Comparison of ENCODE assay signal across 21 cellular contexts in genomic region chr5:143308726-143309125, GRCh38.
DNase-seq lines count a peak whose midpoint lies in the region; ATAC-seq and TF ChIP-seq lines count a peak whose summit lies in the region.
"Had no signal": no experiment of that assay in that cellular context is flagged by ENCODE, and none has a peak within 500 bp of the region (broad histone marks: within the 10 kb centered on the region; RNA-seq: fewer than 3 reads in every experiment).

No MANE protein-coding gene starts in this region.

- no peak for ATAC-seq in activated naive CD4-positive, alpha-beta T cell treated with anti-CD3 and anti-CD28 coated beads, Interleukin-2, amount 50 U/mL, for 72 hours
- ATAC-seq in gastroesophageal sphincter (no peak), esophagus mucosa (no peak)
- ATAC-seq in stimulated activated naive CD8-positive, alpha-beta T cell treated with anti-CD3 and anti-CD28 coated beads, Interleukin-15, Interleukin-2, amounts not matched to agents 100 U/mL and 50 U/mL, for 24 hours: no peak
- ATAC-seq: right cardiac atrium, T-helper 17 cell had no signal

- no peaks in the 10 kb centered on the region for H4K20me1 ChIP-seq in neural progenitor cell (ENCODE audit: low read depth)

- H3K9me3 ChIP-seq in gastroesophageal sphincter (peaks cover 0 to 6% (median 0%) of the 10 kb centered on the region in 3 donors), neural progenitor cell (ENCODE audit: low read depth) (no peaks in the 10 kb centered on the region)
- H3K9me3 ChIP-seq: SJCRH30, transverse colon had no signal

- no peak for TF ChIP-seq POLR2A in gastroesophageal sphincter (IDR thresholded peaks at IDR 0.05)

- 60 to 67% methylated on average over 2 of the region's 2 CpGs for WGBS in gastroesophageal sphincter (ENCODE audit: low coverage in 1 of 2), 2 donors

- no peak overlapping the region for H3K4me2 ChIP-seq in neural progenitor cell
- H3K4me2 ChIP-seq: BLaER1 treated with 17β-estradiol and CSF1 and Interleukin-3, amounts not matched to agents 10 nM and 100 nM; PC-9 had no signal

- CTCF ChIA-PET in activated naive CD4-positive, alpha-beta T cell treated with anti-CD3 and anti-CD28 coated beads for 36 hours (lab: Charles Lee): no interaction called here

- H3K27me3 ChIP-seq in gastroesophageal sphincter (no peaks in the 10 kb centered on the region), neural progenitor cell (no peaks in the 10 kb centered on the region)
- H3K27me3 ChIP-seq: BLaER1 treated with 17β-estradiol and CSF1 and Interleukin-3, amounts not matched to agents 10 nM and 100 nM; SJCRH30; transverse colon had no signal

- H3K9me3 Mint-ChIP-seq in activated naive CD4-positive, alpha-beta T cell treated with anti-CD3 and anti-CD28 coated beads for 36 hours: peaks cover 8% of the 10 kb centered on the region
- H3K9me3 Mint-ChIP-seq in activated naive CD4-positive, alpha-beta T cell treated with anti-CD3 and anti-CD28 coated beads, Interleukin-2, amount 50 U/mL, for 72 hours: peaks cover 0 to 4% of the 10 kb centered on the region in 2 donors
- H3K9me3 Mint-ChIP-seq in neural progenitor cell: no peaks in the 10 kb centered on the region

- no peak for DNase-seq in activated naive CD4-positive, alpha-beta T cell treated with anti-CD3 and anti-CD28 coated beads for 36 hours
- no peak for DNase-seq in activated naive CD4-positive, alpha-beta T cell treated with anti-CD3 and anti-CD28 coated beads, Interleukin-2, amount 50 U/mL, for 72 hours (ENCODE audit: low spot score in 2 of 2)
- DNase-seq in amniotic epithelial cell (ENCODE audit: low read depth) (peak; percentile 48), NCI-H526 treated with DMSO at 0.1 percent for 48 hours (lab: John Stamatoyannopoulos, UW) (no peak), neural progenitor cell (ENCODE audit: low spot score) (no peak)
- no peak for DNase-seq in stimulated activated naive CD8-positive, alpha-beta T cell treated with anti-CD3 and anti-CD28 coated beads, Interleukin-15, Interleukin-2, amounts not matched to agents 100 U/mL and 50 U/mL, for 24 hours
- DNase-seq: activated naive CD8-positive, alpha-beta T cell treated with anti-CD3 and anti-CD28 coated beads for 36 hours; head of caudate nucleus; NCI-H1694 treated with DMSO at 0.1 percent for 48 hours; NCI-H2227 treated with DMSO at 0.1 percent for 48 hours; nucleus accumbens; PC-9; right cardiac atrium; SJCRH30; stimulated activated naive CD4-positive, alpha-beta T cell; T-helper 17 cell; transverse colon had no signal

- peak overlapping the region; percentile 55 to 67 (median 58) for H3K27ac ChIP-seq in gastroesophageal sphincter
- H3K27ac ChIP-seq in neural progenitor cell: no peak overlapping the region
- H3K27ac ChIP-seq: 22Rv1; BLaER1 treated with 17β-estradiol and CSF1 and Interleukin-3, amounts not matched to agents 10 nM and 100 nM; PC-9; SJCRH30; transverse colon had no signal

- H3K4me1 ChIP-seq in gastroesophageal sphincter (peaks cover 6 to 45% (median 7%) of the 10 kb centered on the region in 3 donors), neural progenitor cell (no peaks in the 10 kb centered on the region)
- H3K4me1 ChIP-seq: SJCRH30 had no signal

- H3K4me3 ChIP-seq in gastroesophageal sphincter: no peak overlapping the region
- no peak overlapping the region for H3K4me3 ChIP-seq in neural progenitor cell
- H3K4me3 ChIP-seq: BLaER1 treated with 17β-estradiol and CSF1 and Interleukin-3, amounts not matched to agents 10 nM and 100 nM; PC-9; SJCRH30; transverse colon had no signal

- peaks cover 36% of the 10 kb centered on the region for H3K4me1 Mint-ChIP-seq in activated naive CD4-positive, alpha-beta T cell treated with anti-CD3 and anti-CD28 coated beads for 36 hours (ENCODE audit: low read depth)
- no peaks in the 10 kb centered on the region for H3K4me1 Mint-ChIP-seq in neural progenitor cell

- H2AFZ ChIP-seq in neural progenitor cell (replicated peaks): no peak overlapping the region
- H2AFZ ChIP-seq: PC-9 had no signal

- TF ChIP-seq EP300 in gastroesophageal sphincter (IDR thresholded peaks at IDR 0.05): no peak

- H3F3A ChIP-seq in neural progenitor cell (ENCODE audit: low read depth): no peaks in the 10 kb centered on the region

- H3K9ac ChIP-seq in neural progenitor cell: no peak overlapping the region
- H3K9ac ChIP-seq: BLaER1 treated with 17β-estradiol and CSF1 and Interleukin-3, amounts not matched to agents 10 nM and 100 nM had no signal

- no peaks in the 10 kb centered on the region for H3K27me3 Mint-ChIP-seq in activated naive CD4-positive, alpha-beta T cell treated with anti-CD3 and anti-CD28 coated beads for 36 hours (ENCODE audit: low read depth)
- no peaks in the 10 kb centered on the region for H3K27me3 Mint-ChIP-seq in neural progenitor cell (ENCODE audit: insufficient read depth, low read depth)
- H3K27me3 Mint-ChIP-seq: activated naive CD8-positive, alpha-beta T cell treated with anti-CD3 and anti-CD28 coated beads for 36 hours; T-helper 17 cell had no signal

- intact Hi-C loops in activated naive CD4-positive, alpha-beta T cell treated with anti-CD3 and anti-CD28 coated beads for 36 hours (cut with micrococcal nuclease): no loop called here

- peaks cover 3 to 34% of the 10 kb centered on the region in 2 donors for H3K36me3 ChIP-seq in gastroesophageal sphincter
- H3K36me3 ChIP-seq in neural progenitor cell: no peaks in the 10 kb centered on the region

- H3K36me3 Mint-ChIP-seq in activated naive CD4-positive, alpha-beta T cell treated with anti-CD3 and anti-CD28 coated beads for 36 hours (ENCODE audit: low read depth): peaks cover 64% of the 10 kb centered on the region
- H3K36me3 Mint-ChIP-seq in activated naive CD4-positive, alpha-beta T cell treated with anti-CD3 and anti-CD28 coated beads, Interleukin-2, amount 50 U/mL, for 72 hours: peaks cover 30 to 76% of the 10 kb centered on the region in 2 donors
- H3K36me3 Mint-ChIP-seq in neural progenitor cell: peaks cover 7% of the 10 kb centered on the region

- TF ChIP-seq CTCF in gastroesophageal sphincter (IDR thresholded peaks at IDR 0.05) (no peak), neural progenitor cell (IDR thresholded peaks at IDR 0.05) (no peak)

- no peak overlapping the region for H3K4me3 Mint-ChIP-seq in activated naive CD4-positive, alpha-beta T cell treated with anti-CD3 and anti-CD28 coated beads for 36 hours
- H3K4me3 Mint-ChIP-seq in neural progenitor cell: no peak overlapping the region
- H3K4me3 Mint-ChIP-seq: activated naive CD8-positive, alpha-beta T cell treated with anti-CD3 and anti-CD28 coated beads for 36 hours; T-helper 17 cell had no signal

- H3K27ac Mint-ChIP-seq in activated naive CD4-positive, alpha-beta T cell treated with anti-CD3 and anti-CD28 coated beads for 36 hours: peak overlapping the region; percentile 42
- H3K27ac Mint-ChIP-seq in activated naive CD4-positive, alpha-beta T cell treated with anti-CD3 and anti-CD28 coated beads, Interleukin-2, amount 50 U/mL, for 72 hours: peak overlapping the region in 1 of 2 donors; percentile 72
- H3K27ac Mint-ChIP-seq in neural progenitor cell: no peak overlapping the region
- H3K27ac Mint-ChIP-seq: activated naive CD8-positive, alpha-beta T cell treated with anti-CD3 and anti-CD28 coated beads for 36 hours had no signal

- H3K79me2 ChIP-seq in neural progenitor cell (ENCODE audit: low read depth): no peaks in the 10 kb centered on the region
